In the genomic region with DNA sequence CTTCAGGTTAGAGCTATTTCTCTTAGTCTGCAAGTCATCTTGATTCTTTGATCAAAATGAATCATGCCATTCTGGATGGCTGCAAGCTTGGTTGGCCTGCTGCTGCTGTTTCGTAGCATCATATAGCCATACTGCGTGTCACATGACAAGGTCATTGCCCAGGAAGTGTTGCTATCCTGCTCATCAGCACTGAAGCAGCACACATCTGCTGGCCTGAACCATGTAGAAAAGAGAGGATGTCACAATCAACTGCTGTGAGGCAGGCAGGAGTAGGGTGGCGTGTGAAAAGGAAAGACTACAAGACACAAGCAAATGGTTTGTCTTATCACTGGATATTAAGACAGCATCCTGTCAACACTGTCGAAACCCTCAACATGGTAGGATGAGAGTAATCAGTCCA, we compare ENCODE assay signal across 28 cellular contexts.
"Had no signal": no experiment of that assay in that cellular context is flagged by ENCODE, and none has a peak within 500 bp of the region (broad histone marks: within the 10 kb centered on the region; RNA-seq: fewer than 3 reads in every experiment).

No MANE protein-coding gene starts in this region.

- H3K27me3 ChIP-seq: body of pancreas, dorsolateral prefrontal cortex, gastroesophageal sphincter, hepatocyte, ovary, stomach, tibial artery had no signal

- H3K27ac Mint-ChIP-seq: activated CD4-positive, alpha-beta memory T cell treated with anti-CD3 and anti-CD28 coated beads for 36 hours; activated naive CD4-positive, alpha-beta T cell treated with anti-CD3 and anti-CD28 coated beads, Interleukin-2, amount 50 U/mL, for 24 hours; activated T-helper 17 cell treated with anti-CD3 and anti-CD28 coated beads, Interleukin-2, amount 50 U/mL, for 72 hours; progenitor cell of endocrine pancreas; stimulated activated memory B cell treated with anti-CD40 and anti-IgM and Interleukin-4, amounts not matched to agents 10 μg/mL and 1 μg/mL and 100 μg/mL, for 72 hours; T-helper 1 cell treated with Interleukin-12 subunit alpha and Interleukin-12 subunit beta and Interleukin-4 antibody, amounts not matched to agents 30 μg/mL and 1 μg/mL, for 36 hours had no signal

- ATAC-seq: activated T-helper 17 cell treated with anti-CD3 and anti-CD28 coated beads, Interleukin-2, amount 50 U/mL, for 72 hours; body of pancreas; gastroesophageal sphincter; left colon; sciatic nerve; stimulated activated memory B cell treated with anti-CD40 and anti-IgM and Interleukin-4, amounts not matched to agents 10 μg/mL and 1 μg/mL and 100 μg/mL, for 72 hours had no signal

- H3K9me3 ChIP-seq: body of pancreas, gastroesophageal sphincter, ovary, stomach, tibial artery had no signal

- H3K27ac ChIP-seq: body of pancreas, coronary artery, dorsolateral prefrontal cortex, gastroesophageal sphincter, hepatocyte, ovary, skin epidermis, stomach, tibial artery, VCaP had no signal

- H3K36me3 ChIP-seq: gastroesophageal sphincter, ovary, stomach, tibial artery had no signal

- H3K4me1 ChIP-seq: body of pancreas, gastroesophageal sphincter, stomach, tibial artery had no signal

- H3K36me3 Mint-ChIP-seq: activated CD4-positive, alpha-beta memory T cell treated with anti-CD3 and anti-CD28 coated beads for 36 hours; activated naive CD4-positive, alpha-beta T cell treated with anti-CD3 and anti-CD28 coated beads, Interleukin-2, amount 50 U/mL, for 24 hours; stimulated activated memory B cell treated with anti-CD40 and anti-IgM and Interleukin-4, amounts not matched to agents 10 μg/mL and 1 μg/mL and 100 μg/mL, for 72 hours had no signal

- H3K27me3 Mint-ChIP-seq: activated CD4-positive, alpha-beta memory T cell treated with anti-CD3 and anti-CD28 coated beads for 36 hours; activated naive CD4-positive, alpha-beta T cell treated with anti-CD3 and anti-CD28 coated beads, Interleukin-2, amount 50 U/mL, for 24 hours; activated T-helper 17 cell treated with anti-CD3 and anti-CD28 coated beads, Interleukin-2, amount 50 U/mL, for 72 hours; stimulated activated memory B cell treated with anti-CD40 and anti-IgM and Interleukin-4, amounts not matched to agents 10 μg/mL and 1 μg/mL and 100 μg/mL, for 72 hours had no signal

- DNase-seq: activated CD4-positive, alpha-beta memory T cell treated with anti-CD3 and anti-CD28 coated beads for 36 hours; activated CD4-positive, alpha-beta T cell treated with anti-CD3 and anti-CD28 coated beads for 4 hours; activated CD8-positive, alpha-beta memory T cell treated with anti-CD3 and anti-CD28 coated beads, Interleukin-2, amount 50 U/mL, for 4 hours; activated T-cell treated with anti-CD3 and anti-CD28 coated beads, Interleukin-2, amount 50 U/mL, for 1 hour; anterior cingulate cortex; body of pancreas; dorsolateral prefrontal cortex; effector memory CD4-positive, alpha-beta T cell; erythroblast; left colon; mammary epithelial cell; ovary; stimulated activated CD4-positive, alpha-beta T cell treated with anti-CD3 and anti-CD28 coated beads, Interleukin-4, amount 100 ng/mL, for 4 hours; stimulated activated CD8-positive, alpha-beta memory T cell treated with anti-CD3 and anti-CD28 coated beads, Interleukin-4, amount 100 ng/mL, for 48 hours; stomach; T-helper 9 cell; tibial artery had no signal

- H3K4me3 Mint-ChIP-seq: activated CD4-positive, alpha-beta memory T cell treated with anti-CD3 and anti-CD28 coated beads for 36 hours; activated naive CD4-positive, alpha-beta T cell treated with anti-CD3 and anti-CD28 coated beads, Interleukin-2, amount 50 U/mL, for 24 hours; activated T-helper 17 cell treated with anti-CD3 and anti-CD28 coated beads, Interleukin-2, amount 50 U/mL, for 72 hours; stimulated activated memory B cell treated with anti-CD40 and anti-IgM and Interleukin-4, amounts not matched to agents 10 μg/mL and 1 μg/mL and 100 μg/mL, for 72 hours; T-helper 1 cell treated with Interleukin-12 subunit alpha and Interleukin-12 subunit beta and Interleukin-4 antibody, amounts not matched to agents 30 μg/mL and 1 μg/mL, for 36 hours had no signal

- H3K4me3 ChIP-seq: body of pancreas, coronary artery, dorsolateral prefrontal cortex, gastroesophageal sphincter, hepatocyte, ovary, skin epidermis, stomach, tibial artery had no signal

- H3K4me1 Mint-ChIP-seq: activated naive CD4-positive, alpha-beta T cell treated with anti-CD3 and anti-CD28 coated beads, Interleukin-2, amount 50 U/mL, for 24 hours; activated T-helper 17 cell treated with anti-CD3 and anti-CD28 coated beads, Interleukin-2, amount 50 U/mL, for 72 hours; stimulated activated memory B cell treated with anti-CD40 and anti-IgM and Interleukin-4, amounts not matched to agents 10 μg/mL and 1 μg/mL and 100 μg/mL, for 72 hours had no signal
